Comparison of ENCODE assay signal across 17 cellular contexts in genomic region chr10:3683560-3683959, GRCh38.
DNase-seq lines count a peak whose midpoint lies in the region; ATAC-seq and TF ChIP-seq lines count a peak whose summit lies in the region.
"Had no signal": no experiment of that assay in that cellular context is flagged by ENCODE, and none has a peak within 500 bp of the region (broad histone marks: within the 10 kb centered on the region; RNA-seq: fewer than 3 reads in every experiment).

No MANE protein-coding gene starts in this region.

- no peaks in the 10 kb centered on the region for H3K36me3 Mint-ChIP-seq in T-helper 2 cell treated with Interferon-gamma antibody and Interleukin-4, amounts not matched to agents 5 μg/mL and 100 μg/mL, for 36 hours (ENCODE audit: low read depth)
- H3K36me3 Mint-ChIP-seq in activated naive CD4-positive, alpha-beta T cell treated with anti-CD3 and anti-CD28 coated beads, Interleukin-2, amount 50 U/mL, for 72 hours, result peaks cover 0 to 6% of the 10 kb centered on the region in 2 donors
- H3K36me3 Mint-ChIP-seq in progenitor cell of endocrine pancreas (ENCODE audit: insufficient read depth), result no peaks in the 10 kb centered on the region
- H3K36me3 Mint-ChIP-seq: CD14-positive monocyte; CD4-positive, alpha-beta memory T cell had no signal

- TF ChIP-seq CTCF in progenitor cell of endocrine pancreas (IDR thresholded peaks at IDR 0.05; ENCODE audit: unreplicated experiment), result no peak

- ATAC-seq in activated naive CD4-positive, alpha-beta T cell treated with anti-CD3 and anti-CD28 coated beads, Interleukin-2, amount 50 U/mL, for 72 hours, result peak; percentile 58 to 85
- peak; percentile 57 for ATAC-seq in stimulated activated naive CD8-positive, alpha-beta T cell treated with anti-CD3 and anti-CD28 coated beads, Interleukin-15, Interleukin-2, amounts not matched to agents 100 U/mL and 50 U/mL, for 24 hours
- no peak for ATAC-seq in stimulated activated naive CD8-positive, alpha-beta T cell treated with anti-CD3 and anti-CD28 coated beads, Interleukin-15, amount 100 ng/mL, for 72 hours
- ATAC-seq: A549, GM12878, HCT116 had no signal

- DNase-seq in T-helper 2 cell treated with Interferon-gamma antibody and Interleukin-4, amounts not matched to agents 5 μg/mL and 100 μg/mL, for 36 hours (ENCODE audit: low spot score), result peak; percentile 27
- DNase-seq in T-helper 2 cell, result no peak
- no peak for DNase-seq in activated naive CD4-positive, alpha-beta T cell treated with anti-CD3 and anti-CD28 coated beads, Interleukin-2, amount 50 U/mL, for 72 hours (ENCODE audit: low spot score in 2 of 2)
- no peak for DNase-seq in activated naive CD4-positive, alpha-beta T cell treated with anti-CD3 and anti-CD28 coated beads, Interleukin-2, amount 50 U/mL, for 16 hours
- no peak for DNase-seq in stimulated activated naive CD8-positive, alpha-beta T cell treated with anti-CD3 and anti-CD28 coated beads, Interleukin-15, Interleukin-2, amounts not matched to agents 100 U/mL and 50 U/mL, for 24 hours
- DNase-seq in stimulated activated naive CD8-positive, alpha-beta T cell treated with anti-CD3 and anti-CD28 coated beads, Interleukin-15, amount 100 ng/mL, for 72 hours, result no peak
- DNase-seq in progenitor cell of endocrine pancreas (ENCODE audit: low spot score, unreplicated experiment), result no peak
- DNase-seq: Calu3; CD4-positive, alpha-beta memory T cell; DMS79 treated with DMSO at 0.1 percent for 48 hours; GOT3; H7; HFFc6 had no signal

- peaks cover 8% of the 10 kb centered on the region for H3K4me1 Mint-ChIP-seq in T-helper 2 cell treated with Interferon-gamma antibody and Interleukin-4, amounts not matched to agents 5 μg/mL and 100 μg/mL, for 36 hours (ENCODE audit: low read depth)
- peaks cover 8% of the 10 kb centered on the region for H3K4me1 Mint-ChIP-seq in stimulated activated naive CD8-positive, alpha-beta T cell treated with anti-CD3 and anti-CD28 coated beads, Interleukin-15, amount 100 ng/mL, for 72 hours
- peaks cover 11% of the 10 kb centered on the region for H3K4me1 Mint-ChIP-seq in progenitor cell of endocrine pancreas (ENCODE audit: low read depth)
- H3K4me1 Mint-ChIP-seq: CD14-positive monocyte had no signal

- no peak overlapping the region for H3K4me3 Mint-ChIP-seq in T-helper 2 cell treated with Interferon-gamma antibody and Interleukin-4, amounts not matched to agents 5 μg/mL and 100 μg/mL, for 36 hours
- no peak overlapping the region for H3K4me3 Mint-ChIP-seq in stimulated activated naive CD8-positive, alpha-beta T cell treated with anti-CD3 and anti-CD28 coated beads, Interleukin-15, amount 100 ng/mL, for 72 hours
- H3K4me3 Mint-ChIP-seq in progenitor cell of endocrine pancreas (ENCODE audit: low read depth), result no peak overlapping the region
- H3K4me3 Mint-ChIP-seq: CD14-positive monocyte; CD4-positive, alpha-beta memory T cell; HFFc6 had no signal

- H3K27ac Mint-ChIP-seq in T-helper 2 cell treated with Interferon-gamma antibody and Interleukin-4, amounts not matched to agents 5 μg/mL and 100 μg/mL, for 36 hours, result no peak overlapping the region
- H3K27ac Mint-ChIP-seq in activated naive CD4-positive, alpha-beta T cell treated with anti-CD3 and anti-CD28 coated beads, Interleukin-2, amount 50 U/mL, for 72 hours, result peak overlapping the region; percentile 30 to 53
- no peak overlapping the region for H3K27ac Mint-ChIP-seq in stimulated activated naive CD8-positive, alpha-beta T cell treated with anti-CD3 and anti-CD28 coated beads, Interleukin-15, amount 100 ng/mL, for 72 hours
- no peak overlapping the region for H3K27ac Mint-ChIP-seq in progenitor cell of endocrine pancreas
- H3K27ac Mint-ChIP-seq: CD4-positive, alpha-beta memory T cell; HFFc6 had no signal

- H3K27me3 Mint-ChIP-seq in T-helper 2 cell treated with Interferon-gamma antibody and Interleukin-4, amounts not matched to agents 5 μg/mL and 100 μg/mL, for 36 hours (ENCODE audit: low read depth), result no peaks in the 10 kb centered on the region
- H3K27me3 Mint-ChIP-seq in stimulated activated naive CD8-positive, alpha-beta T cell treated with anti-CD3 and anti-CD28 coated beads, Interleukin-15, amount 100 ng/mL, for 72 hours, result no peaks in the 10 kb centered on the region
- no peaks in the 10 kb centered on the region for H3K27me3 Mint-ChIP-seq in progenitor cell of endocrine pancreas
- H3K27me3 Mint-ChIP-seq: CD4-positive, alpha-beta memory T cell had no signal

- no peaks in the 10 kb centered on the region for H3K9me3 Mint-ChIP-seq in T-helper 2 cell treated with Interferon-gamma antibody and Interleukin-4, amounts not matched to agents 5 μg/mL and 100 μg/mL, for 36 hours
- peaks cover 0 to 6% of the 10 kb centered on the region in 2 donors for H3K9me3 Mint-ChIP-seq in activated naive CD4-positive, alpha-beta T cell treated with anti-CD3 and anti-CD28 coated beads, Interleukin-2, amount 50 U/mL, for 72 hours
- peaks cover 0 to 7% of the 10 kb centered on the region in 2 donors for H3K9me3 Mint-ChIP-seq in stimulated activated naive CD8-positive, alpha-beta T cell treated with anti-CD3 and anti-CD28 coated beads, Interleukin-15, amount 100 ng/mL, for 72 hours
- H3K9me3 Mint-ChIP-seq in progenitor cell of endocrine pancreas (ENCODE audit: low read depth), result no peaks in the 10 kb centered on the region
- H3K9me3 Mint-ChIP-seq: CD4-positive, alpha-beta memory T cell; HFFc6 had no signal

Comparison
In these comparisons a context has a peak if more than half of its experiments do, and no peak if none do; other contexts are left out.
1. H3K27ac Mint-ChIP-seq: peak in activated naive CD4-positive, alpha-beta T cell treated with anti-CD3 and anti-CD28 coated beads, Interleukin-2, amount 50 U/mL, for 72 hours (2 of 2); none in T-helper 2 cell treated with Interferon-gamma antibody and Interleukin-4, amounts not matched to agents 5 μg/mL and 100 μg/mL, for 36 hours (single experiment), stimulated activated naive CD8-positive, alpha-beta T cell treated with anti-CD3 and anti-CD28 coated beads, Interleukin-15, amount 100 ng/mL, for 72 hours (0 of 2) and progenitor cell of endocrine pancreas (single experiment).